Comparison of ENCODE assay signal across 15 cellular contexts in genomic region chr12:25084816-25085215, GRCh38.
"Had no signal": no experiment of that assay in that cellular context is flagged by ENCODE, and none has a peak within 500 bp of the region (broad histone marks: within the 10 kb centered on the region; RNA-seq: fewer than 3 reads in every experiment).

No MANE protein-coding gene starts in this region.

- H3K27ac ChIP-seq: left lung, neutrophil, right atrium auricular region, upper lobe of left lung had no signal

- H3K27me3 ChIP-seq: left lung, neutrophil, right atrium auricular region, upper lobe of left lung had no signal

- H3K4me1 ChIP-seq: left lung, right atrium auricular region, upper lobe of left lung had no signal

- H3K4me3 ChIP-seq: left lung, right atrium auricular region, smooth muscle cell, upper lobe of left lung had no signal

- DNase-seq: activated CD4-positive, alpha-beta memory T cell treated with anti-CD3 and anti-CD28 coated beads, Interleukin-2, amount 10 ng/mL, durations not matched to agents 7 days and 5 days; activated gamma-delta T cell; activated T-cell treated with anti-CD3 and anti-CD28 coated beads, Interleukin-2, amount 50 U/mL, for 48 hours; amygdala; glutamatergic neuron; left lung; posterior cingulate gyrus; stimulated activated naive CD4-positive, alpha-beta T cell; substantia nigra; T-helper 9 cell had no signal

- ATAC-seq: esophagus mucosa, left lung had no signal

- H3K4me2 ChIP-seq: smooth muscle cell had no signal

- H3K36me3 ChIP-seq: right atrium auricular region, upper lobe of left lung had no signal

- H3K9me3 ChIP-seq: left lung, neutrophil, right atrium auricular region, upper lobe of left lung had no signal
